In genomic region chr2:8752385-8752784, GRCh38 we compare ENCODE assay signal across 29 cellular contexts.
DNase-seq lines count a peak whose midpoint lies in the region; ATAC-seq and TF ChIP-seq lines count a peak whose summit lies in the region.
"Had no signal": no experiment of that assay in that cellular context is flagged by ENCODE, and none has a peak within 500 bp of the region (broad histone marks: within the 10 kb centered on the region; RNA-seq: fewer than 3 reads in every experiment).

No MANE protein-coding gene starts in this region.

- no peak overlapping the region for H3K4me3 ChIP-seq in heart left ventricle
- H3K4me3 ChIP-seq: esophagus muscularis mucosa, lung, upper lobe of left lung had no signal

- no peak for TF ChIP-seq POLR2A in heart left ventricle (IDR thresholded peaks at IDR 0.05)

- peak; percentile 59 for ATAC-seq in GM18517 (IDR thresholded peaks at IDR 0.05; ENCODE audit: unreplicated experiment)
- peak; percentile 48 for ATAC-seq in GM21619 (IDR thresholded peaks at IDR 0.05; ENCODE audit: unreplicated experiment)
- ATAC-seq in HG03025 (IDR thresholded peaks at IDR 0.05; ENCODE audit: low FRiP score, unreplicated experiment), result peak; percentile 63
- ATAC-seq in heart left ventricle, result no peak
- ATAC-seq in GM19452 (IDR thresholded peaks at IDR 0.05; ENCODE audit: unreplicated experiment), result no peak
- ATAC-seq: foreskin keratinocyte; natural killer cell; stimulated activated naive B cell treated with anti-CD40 and anti-IgM and Interleukin-4, amounts not matched to agents 10 μg/mL and 1 μg/mL and 100 μg/mL, for 72 hours had no signal

- 96 to 99% (median 97%) methylated on average over 4 of the region's 4 CpGs for WGBS in heart left ventricle, 4 donors

- DNase-seq in NCI-H82 treated with DMSO at 0.1 percent for 48 hours (lab: John Stamatoyannopoulos, UW; ENCODE audit: unreplicated experiment) (peak; percentile 19), heart left ventricle (no peak), G401 (ENCODE audit: low spot score) (no peak), NCI-H2107 (lab: John Stamatoyannopoulos, UW) (no peak)
- DNase-seq: ACHN; activated CD4-positive, alpha-beta T cell treated with anti-CD3 and anti-CD28 coated beads for 48 hours; activated T-cell treated with anti-CD3 and anti-CD28 coated beads, Interleukin-2, amount 50 U/mL, for 24 hours; BE2C; central memory CD4-positive, alpha-beta T cell; foreskin keratinocyte; GF-D8; GOT3; IMR-90; natural killer cell; NCI-H1092 treated with DMSO at 0.1 percent for 48 hours; NCI-H2029; NCI-H226; NCI-H774; occipital lobe; stimulated activated CD4-positive, alpha-beta T cell treated with anti-CD3 and anti-CD28 coated beads, Interleukin-15, amount 100 ng/mL, for 24 hours; stimulated activated naive B cell treated with anti-CD40 and anti-IgM and Interleukin-4, amounts not matched to agents 10 μg/mL and 1 μg/mL and 100 μg/mL, for 72 hours; upper lobe of left lung had no signal

- H3K4me1 ChIP-seq in heart left ventricle, result peaks cover 0 to 19% (median 10%) of the 10 kb centered on the region in 12 donors
- H3K4me1 ChIP-seq: foreskin keratinocyte, upper lobe of left lung had no signal

- no peaks in the 10 kb centered on the region for H3K27me3 ChIP-seq in heart left ventricle
- H3K27me3 ChIP-seq: BE2C, esophagus muscularis mucosa, foreskin keratinocyte, upper lobe of left lung had no signal

- no peak for TF ChIP-seq CTCF in heart left ventricle (IDR thresholded peaks at IDR 0.05)

- H3K36me3 ChIP-seq in heart left ventricle, result peaks cover 0 to 67% (median 54%) of the 10 kb centered on the region in 9 donors

- in situ Hi-C loops in G401 (cut with HindIII; ENCODE audit: low sequenced_read_pairs), result no loop called here

- H3K27ac ChIP-seq in heart left ventricle, result no peak overlapping the region
- H3K27ac ChIP-seq: esophagus muscularis mucosa, foreskin keratinocyte, upper lobe of left lung, VCaP had no signal

- intact Hi-C loops in heart left ventricle (cut with DNase I), result loop anchor here in 1 of 10 donors (10.0 kb wide), 1 partner anchor 58 kb away; no protein-coding TSS in a partner anchor

- H3K9me3 ChIP-seq in heart left ventricle, result peaks cover 0 to 13% (median 6%) of the 10 kb centered on the region in 12 donors
- H3K9me3 ChIP-seq: BE2C had no signal

Comparison
In these comparisons a context has a peak if more than half of its experiments do, and no peak if none do; other contexts are left out.
1. ATAC-seq: peak in GM18517 (single experiment), GM21619 (single experiment) and HG03025 (single experiment); none in heart left ventricle (0 of 4) and GM19452 (single experiment).